In genomic region chr7:76480403-76481253, GRCh38 we compare ENCODE assay signal across 1 cellular context. TPM values are rescaled to one million over a fixed set of nuclear protein-coding genes. Genes with fewer than 3 reads are reported as not detected.
"Had no signal": no experiment of that assay in that cellular context is flagged by ENCODE, and none has a peak within 500 bp of the region (broad histone marks: within the 10 kb centered on the region; RNA-seq: fewer than 3 reads in every experiment).

No MANE protein-coding gene starts in this region.

RNA-seq across cellular contexts. Expression of gene ZP3, which starts 55.9 kb away (rescaled TPM):
- total RNA-seq: hepatocyte had no signal
- polyA plus RNA-seq: hepatocyte had no signal
